Comparison of ENCODE assay signal across 9 cellular contexts in genomic region chr11:68273056-68273738, GRCh38. TPM values are rescaled to one million over a fixed set of nuclear protein-coding genes. Genes with fewer than 3 reads are reported as not detected.
DNase-seq lines count a peak whose midpoint lies in the region; ATAC-seq and TF ChIP-seq lines count a peak whose summit lies in the region.
"Had no signal": no experiment of that assay in that cellular context is flagged by ENCODE, and none has a peak within 500 bp of the region (broad histone marks: within the 10 kb centered on the region; RNA-seq: fewer than 3 reads in every experiment).

No MANE protein-coding gene starts in this region.

- peak overlapping the region in 5 of 6 donors; percentile 93 to 99 (median 97) for H3K27ac Mint-ChIP-seq in immature natural killer cell

- H3K4me1 ChIP-seq in heart right ventricle (peaks cover 8 to 53% (median 32%) of the 10 kb centered on the region in 9 donors), upper lobe of left lung (peaks cover 18 to 33% (median 24%) of the 10 kb centered on the region in 4 donors)

- no peaks in the 10 kb centered on the region for H3K9me3 Mint-ChIP-seq in immature natural killer cell

- TF ChIP-seq CTCF in heart right ventricle (IDR thresholded peaks at IDR 0.05) (no peak), upper lobe of left lung (IDR thresholded peaks at IDR 0.05) (no peak)

- H3K36me3 ChIP-seq in heart right ventricle (peaks cover 0 to 3% (median 0%) of the 10 kb centered on the region in 9 donors), SK-N-MC (ENCODE audit: insufficient read depth, low read length) (no peaks in the 10 kb centered on the region), upper lobe of left lung (no peaks in the 10 kb centered on the region)

- H3K36me3 Mint-ChIP-seq in immature natural killer cell = no peaks in the 10 kb centered on the region

- H3K27me3 ChIP-seq in heart right ventricle = no peaks in the 10 kb centered on the region
- no peaks in the 10 kb centered on the region for H3K27me3 ChIP-seq in upper lobe of left lung

- H3K9me3 ChIP-seq in heart right ventricle (no peaks in the 10 kb centered on the region), SK-N-MC (ENCODE audit: low read depth, low read length) (no peaks in the 10 kb centered on the region), upper lobe of left lung (no peaks in the 10 kb centered on the region)

- intact Hi-C loops in heart right ventricle (cut with DNase I) = loop anchor here in 4 of 10 donors (5.0 kb wide), 2 partner anchors 39 to 109 kb away; partner anchors contain the start of gene LRP5 (in 1 of the 4)
- intact Hi-C loops in cardiac septum (cut with DNase I) = loop anchor here (5.0 kb wide), 1 partner anchor 39 kb away; the partner anchor contains the start of gene LRP5

- TF ChIP-seq POLR2A in upper lobe of left lung (IDR thresholded peaks at IDR 0.05) = no peak

- H3K4me3 Mint-ChIP-seq in immature natural killer cell = peak overlapping the region; percentile 90 to 95 (median 93)

- WGBS in heart right ventricle, 2 donors = 95 to 97% methylated on average over 20 of the region's 20 CpGs
- WGBS in upper lobe of left lung, 2 donors = 91 to 94% methylated on average over 19 to 20 of the region's 20 CpGs

- H3K4me1 Mint-ChIP-seq in immature natural killer cell = peaks cover 27 to 37% of the 10 kb centered on the region in 2 donors

- DNase-seq in heart right ventricle (no peak), cardiac septum (ENCODE audit: low spot score) (no peak), SK-N-MC (ENCODE audit: low read depth, low spot score) (no peak), immature natural killer cell (no peak), upper lobe of left lung (no peak), HK-2 (ENCODE audit: unreplicated experiment) (no peak), NCI-H526 (lab: John Stamatoyannopoulos, UW) (no peak)
- DNase-seq: NCI-H1694 had no signal

- no peak for TF ChIP-seq EP300 in upper lobe of left lung (IDR thresholded peaks at IDR 0.05)

- H3K4me3 ChIP-seq in heart right ventricle = peak overlapping the region in 5 of 10 donors; percentile 61 to 89 (median 80)
- H3K4me3 ChIP-seq in SK-N-MC = peak overlapping the region; percentile 99
- H3K4me3 ChIP-seq in upper lobe of left lung = peak overlapping the region in 2 of 4 donors; percentile 77 to 92

- peaks cover 7 to 18% (median 12%) of the 10 kb centered on the region in 3 donors for H3K27me3 Mint-ChIP-seq in immature natural killer cell (ENCODE audit: low read depth in 3 of 3)

- peak overlapping the region in 8 of 10 donors; percentile 90 to 99 (median 96) for H3K27ac ChIP-seq in heart right ventricle
- H3K27ac ChIP-seq in SK-N-MC = no peak overlapping the region
- peak overlapping the region; percentile 90 to 99 (median 96) for H3K27ac ChIP-seq in upper lobe of left lung

- H3K9ac ChIP-seq in SK-N-MC (ENCODE audit: insufficient read length) = no peak overlapping the region

- no peak for ATAC-seq in heart right ventricle
- ATAC-seq in upper lobe of left lung (ENCODE audit: low FRiP score in 2 of 2) = no peak
- ATAC-seq in GM21717 (IDR thresholded peaks at IDR 0.05; ENCODE audit: unreplicated experiment) = no peak

RNA-seq across cellular contexts. Expression of gene C11orf24, which starts 1.4 kb away (rescaled TPM):
- 10 to 100 TPM; 14.9 to 45.6 (median 28.1) TPM for total RNA-seq in heart right ventricle
- 10 to 100 TPM; 54.2 to 62.2 TPM for polyA plus RNA-seq in heart right ventricle
- 45.2 TPM for total RNA-seq in cardiac septum
- polyA plus RNA-seq in immature natural killer cell = 10 to 100 TPM; 10.4 to 27.1 (median 12.6) TPM
- 10 to 100 TPM; 13.9 to 37.5 (median 24.0) TPM for total RNA-seq in upper lobe of left lung

RNA-seq across cellular contexts. Expression of gene LRP5, which starts 39.2 kb away (rescaled TPM):
- total RNA-seq in heart right ventricle (10 to 100 TPM; 33.9 to 73.3 (median 46.3) TPM), cardiac septum (38.6 TPM), upper lobe of left lung (10 to 100 TPM; 51.5 to 79.4 (median 67.6) TPM)
- polyA plus RNA-seq in heart right ventricle (10 to 100 TPM; 23.2 to 71.6 TPM), immature natural killer cell (1 to 10 TPM in 1 of 3 donors, under 1 TPM in 2; 0.03 to 1.2 (median 0.66) TPM)
